In the genomic region with DNA sequence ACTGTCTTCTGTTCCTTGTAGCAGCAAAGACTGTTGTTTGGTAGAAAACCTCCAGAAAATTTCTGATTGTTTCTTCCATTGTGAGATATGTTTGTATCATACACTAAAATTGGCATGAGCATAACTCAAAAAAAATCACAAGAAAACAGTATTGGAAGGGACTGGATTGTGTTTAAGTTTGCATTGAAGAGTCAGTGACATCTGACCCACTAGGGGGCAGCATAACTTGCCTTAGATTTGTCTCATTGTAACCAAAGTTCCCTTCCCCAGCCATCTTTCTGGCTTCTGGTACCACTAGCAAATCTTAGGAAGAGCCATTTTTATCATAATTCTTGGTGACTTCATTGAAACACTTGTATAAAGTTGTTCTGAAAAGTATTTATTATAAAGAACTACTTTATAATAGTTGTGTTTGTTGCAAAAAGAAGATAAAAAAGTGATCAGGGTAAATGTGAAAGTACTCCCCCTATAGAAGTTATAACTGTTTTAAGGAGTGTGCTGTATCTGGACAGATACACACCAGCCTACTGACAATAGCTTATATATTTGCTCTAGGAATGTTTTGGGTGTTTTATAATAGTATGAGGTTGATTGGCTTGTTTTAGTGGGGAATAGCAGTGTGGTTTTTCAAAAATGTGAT, we compare ENCODE assay signal across 8 cellular contexts. TPM values are rescaled to one million over a fixed set of nuclear protein-coding genes. Genes with fewer than 3 reads are reported as not detected.
DNase-seq lines count a peak whose midpoint lies in the region; ATAC-seq and TF ChIP-seq lines count a peak whose summit lies in the region.

No MANE protein-coding gene starts in this region.

- H3K27ac Mint-ChIP-seq in activated CD4-positive, alpha-beta T cell treated with anti-CD3 and anti-CD28 coated beads, Interleukin-2, amount 10 ng/mL, durations not matched to agents 7 days and 5 days, result peak overlapping the region; percentile 14
- peak overlapping the region; percentile 80 for H3K27ac Mint-ChIP-seq in natural killer cell

- TF ChIP-seq CTCF in natural killer cell (IDR thresholded peaks at IDR 0.05), result peak; percentile 96

- POLR2A ChIA-PET in activated CD4-positive, alpha-beta T cell treated with anti-CD3 and anti-CD28 coated beads, Interleukin-2, amount 10 ng/mL, durations not matched to agents 7 days and 5 days (lab: Charles Lee), result no interaction called here

- no peak overlapping the region for H3K4me3 Mint-ChIP-seq in activated CD4-positive, alpha-beta T cell treated with anti-CD3 and anti-CD28 coated beads, Interleukin-2, amount 10 ng/mL, durations not matched to agents 7 days and 5 days
- no peak overlapping the region for H3K4me3 Mint-ChIP-seq in natural killer cell

- no peaks in the 10 kb centered on the region for H3K27me3 Mint-ChIP-seq in activated CD4-positive, alpha-beta T cell treated with anti-CD3 and anti-CD28 coated beads, Interleukin-2, amount 10 ng/mL, durations not matched to agents 7 days and 5 days
- no peaks in the 10 kb centered on the region for H3K27me3 Mint-ChIP-seq in natural killer cell (ENCODE audit: low read depth in 2 of 2)

- H3K36me3 Mint-ChIP-seq in activated CD4-positive, alpha-beta T cell treated with anti-CD3 and anti-CD28 coated beads, Interleukin-2, amount 10 ng/mL, durations not matched to agents 7 days and 5 days (ENCODE audit: low read depth), result peaks cover 67% of the 10 kb centered on the region
- H3K36me3 Mint-ChIP-seq in natural killer cell, result peaks cover 28% of the 10 kb centered on the region

- intact Hi-C loops in natural killer cell (cut with micrococcal nuclease), result loop anchor here (1.0 kb wide), 3 partner anchors 68 to 116 kb away; a partner anchor contains a TSS

- CTCF ChIA-PET in activated CD4-positive, alpha-beta T cell treated with anti-CD3 and anti-CD28 coated beads, Interleukin-2, amount 10 ng/mL, durations not matched to agents 7 days and 5 days (lab: Charles Lee), result interaction anchor here (1.4 kb wide), 1 partner anchor 9 kb away, joined by 4 read pairs; no protein-coding TSS in a partner anchor

- peaks cover 47% of the 10 kb centered on the region for H3K4me1 Mint-ChIP-seq in activated CD4-positive, alpha-beta T cell treated with anti-CD3 and anti-CD28 coated beads, Interleukin-2, amount 10 ng/mL, durations not matched to agents 7 days and 5 days
- H3K4me1 Mint-ChIP-seq in natural killer cell, result peaks cover 8 to 13% of the 10 kb centered on the region in 2 donors

- H3K9me3 Mint-ChIP-seq in activated CD4-positive, alpha-beta T cell treated with anti-CD3 and anti-CD28 coated beads, Interleukin-2, amount 10 ng/mL, durations not matched to agents 7 days and 5 days, result no peaks in the 10 kb centered on the region
- H3K9me3 Mint-ChIP-seq in natural killer cell, result no peaks in the 10 kb centered on the region

- peak; percentile 19 for DNase-seq in NCI-H1092 treated with DMSO at 0.1 percent for 48 hours (lab: John Stamatoyannopoulos, UW)
- no peak for DNase-seq in NCI-H1092 (lab: John Stamatoyannopoulos, UW)
- peak; percentile 53 to 68 for DNase-seq in NCI-H446 (lab: John Stamatoyannopoulos, UW)
- DNase-seq in activated CD4-positive, alpha-beta T cell treated with anti-CD3 and anti-CD28 coated beads, Interleukin-2, amount 10 ng/mL, durations not matched to agents 7 days and 5 days, result peak; percentile 81
- DNase-seq in epidermal melanocyte (ENCODE audit: insufficient read length, low spot score), result peak; percentile 54
- no peak for DNase-seq in natural killer cell
- DNase-seq in ureter (ENCODE audit: low spot score), result peak; percentile 61

- peak; percentile 79 for ATAC-seq in HG02884 (IDR thresholded peaks at IDR 0.05; ENCODE audit: unreplicated experiment)
- ATAC-seq in natural killer cell, result peak; percentile 82 to 97 (median 83)

RNA-seq across cellular contexts. Expression of a gene that starts 7.7 kb away (rescaled TPM):
- total RNA-seq in activated CD4-positive, alpha-beta T cell treated with anti-CD3 and anti-CD28 coated beads, Interleukin-2, amount 10 ng/mL, durations not matched to agents 7 days and 5 days, result 10 to 100 TPM; 61.8 to 62.4 TPM
- 10 to 100 TPM; 15.8 to 24.3 (median 18.5) TPM for total RNA-seq in natural killer cell
- 36.6 TPM for total RNA-seq in ureter

RNA-seq across cellular contexts. Expression of a gene that starts 8.1 kb away (rescaled TPM):
- total RNA-seq in activated CD4-positive, alpha-beta T cell treated with anti-CD3 and anti-CD28 coated beads, Interleukin-2, amount 10 ng/mL, durations not matched to agents 7 days and 5 days, result 10 to 100 TPM; 73.6 to 83.0 TPM
- 1 to 10 TPM; 1.5 to 2.9 (median 2.0) TPM for total RNA-seq in natural killer cell
- total RNA-seq in ureter, result 1.6 TPM

RNA-seq across cellular contexts. Expression of a gene that starts 11.9 kb away (rescaled TPM):
- total RNA-seq in activated CD4-positive, alpha-beta T cell treated with anti-CD3 and anti-CD28 coated beads, Interleukin-2, amount 10 ng/mL, durations not matched to agents 7 days and 5 days, result 1 to 10 TPM; 8.6 to 9.0 TPM
- total RNA-seq in natural killer cell (10 to 100 TPM in 2 of 3 donors, 1 to 10 TPM in 1; 9.3 to 13.8 (median 13.4) TPM), ureter (0.91 TPM)

RNA-seq across cellular contexts. Expression of a gene that starts 41.3 kb away (rescaled TPM):
- 1 to 10 TPM; 8.4 to 9.7 TPM for total RNA-seq in activated CD4-positive, alpha-beta T cell treated with anti-CD3 and anti-CD28 coated beads, Interleukin-2, amount 10 ng/mL, durations not matched to agents 7 days and 5 days
- total RNA-seq in natural killer cell (10 to 100 TPM in 1 of 3 donors, 1 to 10 TPM in 2; 6.4 to 11.5 (median 8.8) TPM), ureter (50.3 TPM)

Comparison
In these comparisons a context has a peak if more than half of its experiments do, and no peak if none do; other contexts are left out.
1. DNase-seq: peak in NCI-H1092 treated with DMSO at 0.1 percent for 48 hours (single experiment), NCI-H446 (2 of 2), activated CD4-positive, alpha-beta T cell treated with anti-CD3 and anti-CD28 coated beads, Interleukin-2, amount 10 ng/mL, durations not matched to agents 7 days and 5 days (single experiment), epidermal melanocyte (single experiment) and ureter (single experiment); none in NCI-H1092 (single experiment) and natural killer cell (single experiment).
2. RNA of a gene that starts 8.1 kb away (total RNA-seq): 73.6 to 83.0 TPM in activated CD4-positive, alpha-beta T cell treated with anti-CD3 and anti-CD28 coated beads, Interleukin-2, amount 10 ng/mL, durations not matched to agents 7 days and 5 days; 1.5 to 2.9 TPM in natural killer cell and 1.6 TPM in ureter (single experiment); every median in the first group is over 10 times any median in the second.